9 cellular contexts compared by ENCODE assay signal in the genomic region with DNA sequence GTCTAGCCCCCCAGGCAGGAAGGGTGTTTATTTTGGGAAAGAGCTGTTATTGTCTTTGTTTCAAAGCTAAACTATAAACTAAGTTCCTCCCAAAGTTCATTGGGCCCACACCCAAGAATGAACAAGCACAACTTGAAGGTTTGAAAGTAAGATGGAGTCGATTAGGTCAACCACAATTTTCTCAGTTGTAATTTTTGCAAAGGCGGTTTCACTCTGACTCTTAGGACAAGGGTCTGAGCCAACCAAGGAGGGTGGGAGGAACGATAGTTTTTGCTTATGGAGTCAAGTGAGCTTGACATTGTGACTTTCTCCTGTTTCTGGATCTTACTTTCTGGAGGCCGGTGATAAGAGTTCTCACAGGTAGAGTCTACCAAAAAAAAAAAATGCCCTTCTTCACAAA. TPM values are rescaled to one million over a fixed set of nuclear protein-coding genes. Genes with fewer than 3 reads are reported as not detected.
DNase-seq lines count a peak whose midpoint lies in the region; ATAC-seq and FAIRE-seq lines count a peak whose summit lies in the region.
"Had no signal": no experiment of that assay in that cellular context is flagged by ENCODE, and none has a peak within 500 bp of the region (broad histone marks: within the 10 kb centered on the region; RNA-seq: fewer than 3 reads in every experiment).

No MANE protein-coding gene starts in this region.

- H3K27me3 Mint-ChIP-seq in activated CD8-positive, alpha-beta T cell treated with anti-CD3 and anti-CD28 coated beads, Interleukin-2, amount 10 ng/mL, durations not matched to agents 7 days and 5 days (ENCODE audit: low read depth): no peaks in the 10 kb centered on the region

- H3K4me1 Mint-ChIP-seq in activated CD8-positive, alpha-beta T cell treated with anti-CD3 and anti-CD28 coated beads, Interleukin-2, amount 10 ng/mL, durations not matched to agents 7 days and 5 days (ENCODE audit: low read depth): peaks cover 29% of the 10 kb centered on the region

- H3K36me3 ChIP-seq in effector memory CD4-positive, alpha-beta T cell (ENCODE audit: control insufficient read depth, insufficient read depth, low read length): no peaks in the 10 kb centered on the region
- H3K36me3 ChIP-seq: thoracic aorta had no signal

- H3K4me3 ChIP-seq in effector memory CD4-positive, alpha-beta T cell (ENCODE audit: insufficient read depth, low read depth, low read length, poor library complexity, severe bottlenecking): no peak overlapping the region
- H3K4me3 ChIP-seq: thoracic aorta had no signal

- peak; percentile 90 for FAIRE-seq in GM18507 (lab: Jason Lieb, UNC)

- no peaks in the 10 kb centered on the region for H3K36me3 Mint-ChIP-seq in activated CD8-positive, alpha-beta T cell treated with anti-CD3 and anti-CD28 coated beads, Interleukin-2, amount 10 ng/mL, durations not matched to agents 7 days and 5 days (ENCODE audit: low read depth)

- H3K9me3 Mint-ChIP-seq in activated CD8-positive, alpha-beta T cell treated with anti-CD3 and anti-CD28 coated beads, Interleukin-2, amount 10 ng/mL, durations not matched to agents 7 days and 5 days (ENCODE audit: insufficient read depth): no peaks in the 10 kb centered on the region

- DNase-seq in GM18507 (ENCODE audit: extremely low spot score, insufficient read length, low read depth) (peak; percentile 53), SKM-1 treated with dmso at 0.1 percent for 144 hours (lab: John Stamatoyannopoulos, UW; ENCODE audit: unreplicated experiment) (no peak), putamen (ENCODE audit: low spot score) (no peak), NCI-H146 treated with DMSO at 0.1 percent for 48 hours (lab: John Stamatoyannopoulos, UW; ENCODE audit: unreplicated experiment) (no peak)
- DNase-seq in activated CD8-positive, alpha-beta T cell treated with anti-CD3 and anti-CD28 coated beads, Interleukin-2, amount 10 ng/mL, durations not matched to agents 7 days and 5 days: no peak
- no peak for DNase-seq in effector memory CD4-positive, alpha-beta T cell

- no peak overlapping the region for H3K4me3 Mint-ChIP-seq in activated CD8-positive, alpha-beta T cell treated with anti-CD3 and anti-CD28 coated beads, Interleukin-2, amount 10 ng/mL, durations not matched to agents 7 days and 5 days

- ATAC-seq in GM19452 (IDR thresholded peaks at IDR 0.05; ENCODE audit: unreplicated experiment) (peak; percentile 93), HG03025 (IDR thresholded peaks at IDR 0.05; ENCODE audit: low FRiP score, unreplicated experiment) (peak; percentile 93)
- peak; percentile 53 for ATAC-seq in activated CD8-positive, alpha-beta T cell treated with anti-CD3 and anti-CD28 coated beads, Interleukin-2, amount 10 ng/mL, durations not matched to agents 7 days and 5 days

- H3K4me1 ChIP-seq in effector memory CD4-positive, alpha-beta T cell (ENCODE audit: control insufficient read depth, insufficient read depth, low read length, poor library complexity, severe bottlenecking): no peaks in the 10 kb centered on the region

- H3K27me3 ChIP-seq in effector memory CD4-positive, alpha-beta T cell (replicated peaks; ENCODE audit: control insufficient read depth, insufficient read depth, low read length, poor library complexity, severe bottlenecking): no peaks in the 10 kb centered on the region

- no peak overlapping the region for H3K27ac ChIP-seq in effector memory CD4-positive, alpha-beta T cell (ENCODE audit: insufficient read depth, low read length, poor library complexity, severe bottlenecking)
- H3K27ac ChIP-seq: thoracic aorta had no signal

- H3K9me3 ChIP-seq in effector memory CD4-positive, alpha-beta T cell (ENCODE audit: control insufficient read depth, low read length): no peaks in the 10 kb centered on the region
- H3K9me3 ChIP-seq: thoracic aorta had no signal

- H3K27ac Mint-ChIP-seq in activated CD8-positive, alpha-beta T cell treated with anti-CD3 and anti-CD28 coated beads, Interleukin-2, amount 10 ng/mL, durations not matched to agents 7 days and 5 days: peak overlapping the region; percentile 73

- CTCF ChIA-PET in activated CD8-positive, alpha-beta T cell treated with anti-CD3 and anti-CD28 coated beads, Interleukin-2, amount 10 ng/mL, durations not matched to agents 7 days and 5 days (lab: Charles Lee): interaction anchor here (1.2 kb wide), 1 partner anchor 25 kb away, joined by 3 read pairs; no protein-coding TSS in a partner anchor

- POLR2A ChIA-PET in activated CD8-positive, alpha-beta T cell treated with anti-CD3 and anti-CD28 coated beads, Interleukin-2, amount 10 ng/mL, durations not matched to agents 7 days and 5 days (lab: Charles Lee): interaction anchor here (0.6 to 1.8 kb wide), 2 partner anchors 24 to 44 kb away, joined by 4 read pairs; no protein-coding TSS in a partner anchor

RNA-seq across cellular contexts. Expression of gene ZNF770, which starts 5.8 kb away (rescaled TPM):
- 10 to 100 TPM; 34.0 to 35.1 TPM for total RNA-seq in activated CD8-positive, alpha-beta T cell treated with anti-CD3 and anti-CD28 coated beads, Interleukin-2, amount 10 ng/mL, durations not matched to agents 7 days and 5 days

RNA-seq across cellular contexts. Expression of gene AQR, which starts 24.3 kb away (rescaled TPM):
- 10 to 100 TPM; 33.2 to 37.0 TPM for total RNA-seq in activated CD8-positive, alpha-beta T cell treated with anti-CD3 and anti-CD28 coated beads, Interleukin-2, amount 10 ng/mL, durations not matched to agents 7 days and 5 days
